In genomic region chr4:102612824-102613366, GRCh38 we compare ENCODE assay signal across 13 cellular contexts.
DNase-seq lines count a peak whose midpoint lies in the region; ATAC-seq and TF ChIP-seq lines count a peak whose summit lies in the region.
"Had no signal": no experiment of that assay in that cellular context is flagged by ENCODE, and none has a peak within 500 bp of the region (broad histone marks: within the 10 kb centered on the region; RNA-seq: fewer than 3 reads in every experiment).

No MANE protein-coding gene starts in this region.

- DNase-seq in DMS53 (lab: John Stamatoyannopoulos, UW) (peak; percentile 12), DMS53 treated with DMSO at 0.1 percent for 48 hours (lab: John Stamatoyannopoulos, UW; ENCODE audit: unreplicated experiment) (no peak), epithelial cell of esophagus (ENCODE audit: low read depth) (peak; percentile 90), SJCRH30 (no peak), amygdala (lab: John Stamatoyannopoulos, UW) (no peak)
- DNase-seq in activated CD4-positive, alpha-beta T cell treated with anti-CD3 and anti-CD28 coated beads, Interleukin-2, amount 10 ng/mL, durations not matched to agents 24 days and 14 days: peak; percentile 84
- DNase-seq: hippocampal formation, NCI-H146, SW 1271 had no signal

- H3K36me3 Mint-ChIP-seq in activated CD4-positive, alpha-beta T cell treated with anti-CD3 and anti-CD28 coated beads, Interleukin-2, amount 10 ng/mL, durations not matched to agents 24 days and 14 days (ENCODE audit: low read depth): peaks cover 88% of the 10 kb centered on the region
- peaks cover 97% of the 10 kb centered on the region for H3K36me3 Mint-ChIP-seq in stimulated activated naive CD8-positive, alpha-beta T cell treated with anti-CD3 and anti-CD28 coated beads, Interleukin-15, Interleukin-2, amounts not matched to agents 100 ng/mL and 50 ng/mL, for 24 hours (ENCODE audit: low read depth)

- peaks cover 69% of the 10 kb centered on the region for H3K4me1 Mint-ChIP-seq in activated CD4-positive, alpha-beta T cell treated with anti-CD3 and anti-CD28 coated beads, Interleukin-2, amount 10 ng/mL, durations not matched to agents 24 days and 14 days
- peaks cover 93% of the 10 kb centered on the region for H3K4me1 Mint-ChIP-seq in stimulated activated naive CD8-positive, alpha-beta T cell treated with anti-CD3 and anti-CD28 coated beads, Interleukin-15, Interleukin-2, amounts not matched to agents 100 ng/mL and 50 ng/mL, for 24 hours (ENCODE audit: low read depth)
- H3K4me1 Mint-ChIP-seq: brain had no signal

- no peaks in the 10 kb centered on the region for H3K9me3 Mint-ChIP-seq in activated CD4-positive, alpha-beta T cell treated with anti-CD3 and anti-CD28 coated beads, Interleukin-2, amount 10 ng/mL, durations not matched to agents 24 days and 14 days
- no peaks in the 10 kb centered on the region for H3K9me3 Mint-ChIP-seq in stimulated activated naive CD8-positive, alpha-beta T cell treated with anti-CD3 and anti-CD28 coated beads, Interleukin-15, Interleukin-2, amounts not matched to agents 100 ng/mL and 50 ng/mL, for 24 hours
- H3K9me3 Mint-ChIP-seq: brain had no signal

- TF ChIP-seq CTCF in epithelial cell of esophagus (IDR thresholded peaks at IDR 0.05; ENCODE audit: insufficient read depth, low read depth, low read length, missing control alignments): no peak

- H3K27me3 ChIP-seq in SJCRH30: no peaks in the 10 kb centered on the region

- intact Hi-C loops in activated CD4-positive, alpha-beta T cell treated with anti-CD3 and anti-CD28 coated beads, Interleukin-2, amount 10 ng/mL, durations not matched to agents 24 days and 14 days (cut with micrococcal nuclease): loop anchor here (1.0 to 5.0 kb wide), 4 partner anchors 15 to 484 kb away; partner anchors contain the start of genes BDH2 and SLC39A8

- peak overlapping the region; percentile 89 for H3K27ac Mint-ChIP-seq in activated CD4-positive, alpha-beta T cell treated with anti-CD3 and anti-CD28 coated beads, Interleukin-2, amount 10 ng/mL, durations not matched to agents 24 days and 14 days
- peak overlapping the region; percentile 91 for H3K27ac Mint-ChIP-seq in stimulated activated naive CD8-positive, alpha-beta T cell treated with anti-CD3 and anti-CD28 coated beads, Interleukin-15, Interleukin-2, amounts not matched to agents 100 ng/mL and 50 ng/mL, for 24 hours

- H3K4me3 ChIP-seq in epithelial cell of esophagus (ENCODE audit: low read length) (no peak overlapping the region), SJCRH30 (no peak overlapping the region)

- H3K9me3 ChIP-seq in SJCRH30 (replicated peaks): no peaks in the 10 kb centered on the region

- H3K27me3 Mint-ChIP-seq in activated CD4-positive, alpha-beta T cell treated with anti-CD3 and anti-CD28 coated beads, Interleukin-2, amount 10 ng/mL, durations not matched to agents 24 days and 14 days: no peaks in the 10 kb centered on the region
- H3K27me3 Mint-ChIP-seq in stimulated activated naive CD8-positive, alpha-beta T cell treated with anti-CD3 and anti-CD28 coated beads, Interleukin-15, Interleukin-2, amounts not matched to agents 100 ng/mL and 50 ng/mL, for 24 hours: no peaks in the 10 kb centered on the region
- H3K27me3 Mint-ChIP-seq: brain had no signal

- ATAC-seq in HG03108 (IDR thresholded peaks at IDR 0.05; ENCODE audit: unreplicated experiment): no peak

- peaks cover 20% of the 10 kb centered on the region for H3K4me1 ChIP-seq in SJCRH30

- H3K36me3 ChIP-seq in SJCRH30: peaks cover 52% of the 10 kb centered on the region

- H3K4me3 Mint-ChIP-seq in activated CD4-positive, alpha-beta T cell treated with anti-CD3 and anti-CD28 coated beads, Interleukin-2, amount 10 ng/mL, durations not matched to agents 24 days and 14 days: peak overlapping the region; percentile 74
- H3K4me3 Mint-ChIP-seq in stimulated activated naive CD8-positive, alpha-beta T cell treated with anti-CD3 and anti-CD28 coated beads, Interleukin-15, Interleukin-2, amounts not matched to agents 100 ng/mL and 50 ng/mL, for 24 hours: peak overlapping the region; percentile 71
- H3K4me3 Mint-ChIP-seq: brain had no signal

- H3K27ac ChIP-seq in SJCRH30: no peak overlapping the region
- H3K27ac ChIP-seq: 22Rv1 had no signal

Comparison
In these comparisons a context has a peak if more than half of its experiments do, and no peak if none do; other contexts are left out.
1. DNase-seq: peak in DMS53 (single experiment), activated CD4-positive, alpha-beta T cell treated with anti-CD3 and anti-CD28 coated beads, Interleukin-2, amount 10 ng/mL, durations not matched to agents 24 days and 14 days (single experiment) and epithelial cell of esophagus (single experiment); none in DMS53 treated with DMSO at 0.1 percent for 48 hours (single experiment), SJCRH30 (0 of 2) and amygdala (0 of 56).